11 cellular contexts compared by ENCODE assay signal in genomic region chrX:41779058-41779564, GRCh38. TPM values are rescaled to one million over a fixed set of nuclear protein-coding genes. Genes with fewer than 3 reads are reported as not detected.
A peak's percentile ranks its signal among the peaks of the same experiment; 100 is the strongest.
DNase-seq lines count a peak whose midpoint lies in the region; ATAC-seq and TF ChIP-seq lines count a peak whose summit lies in the region.
"Had no signal": no experiment of that assay in that cellular context is flagged by ENCODE, and none has a peak within 500 bp of the region (broad histone marks: within the 10 kb centered on the region; RNA-seq: fewer than 3 reads in every experiment).

No MANE protein-coding gene starts in this region.

- no peaks in the 10 kb centered on the region for H3K79me2 ChIP-seq in H9 (ENCODE audit: insufficient read depth, low read length)

- no peak overlapping the region for H3K4me2 ChIP-seq in H9 (ENCODE audit: insufficient read depth, insufficient read length, low read length)
- H3K4me2 ChIP-seq: KMS-11 had no signal

- H4K5ac ChIP-seq in H9 (ENCODE audit: insufficient read length, low read depth, low read length) = no peak overlapping the region

- H3K4me1 Mint-ChIP-seq in activated T-helper 17 cell treated with anti-CD3 and anti-CD28 coated beads, Interleukin-2, amount 50 U/mL, for 72 hours = no peaks in the 10 kb centered on the region
- no peaks in the 10 kb centered on the region for H3K4me1 Mint-ChIP-seq in H9

- H3K18ac ChIP-seq in H9 (ENCODE audit: insufficient read length, low read depth, low read length) = no peak overlapping the region

- no peak overlapping the region for H4K8ac ChIP-seq in H9 (replicated peaks; ENCODE audit: insufficient read length, low read depth, low read length)

- no peak overlapping the region for H2BK5ac ChIP-seq in H9 (ENCODE audit: insufficient read length, low read length)

- DNase-seq in DMS 273 treated with DMSO at 0.1 percent for 48 hours (lab: John Stamatoyannopoulos, UW) = peak; percentile 8
- peak; percentile 86 for DNase-seq in M059J (ENCODE audit: low read depth)
- DNase-seq in left kidney (ENCODE audit: low read depth, low spot score) = peak; percentile 6
- no peak for DNase-seq in NOMO-1 treated with dmso at 0.1 percent for 144 hours (lab: John Stamatoyannopoulos, UW; ENCODE audit: unreplicated experiment)
- DNase-seq in H9 = no peak
- DNase-seq: heart left ventricle; stimulated activated naive CD4-positive, alpha-beta T cell treated with Interleukin-2 at 50 U/mL for 16 hours had no signal

- no peak overlapping the region for H3K9ac ChIP-seq in H9 (ENCODE audit: extremely low read depth, insufficient read length, low read length)
- H3K9ac ChIP-seq: KMS-11 had no signal

- no peak overlapping the region for H3K14ac ChIP-seq in H9 (ENCODE audit: insufficient read depth, low read length)

- no peaks in the 10 kb centered on the region for H3K23me2 ChIP-seq in H9 (ENCODE audit: insufficient read length, low read depth, low read length, poor library complexity, severe bottlenecking)

- H3K27ac Mint-ChIP-seq in activated T-helper 17 cell treated with anti-CD3 and anti-CD28 coated beads, Interleukin-2, amount 50 U/mL, for 72 hours = no peak overlapping the region
- no peak overlapping the region for H3K27ac Mint-ChIP-seq in H9

- H3K4ac ChIP-seq in H9 (ENCODE audit: low read depth, low read length) = no peak overlapping the region

- no peaks in the 10 kb centered on the region for H3K9me3 ChIP-seq in H9 (ENCODE audit: control insufficient read depth, low read depth, low read length)
- H3K9me3 ChIP-seq: heart left ventricle had no signal

- no peaks in the 10 kb centered on the region for H3K4me1 ChIP-seq in H9 (ENCODE audit: insufficient read depth, low read length)

- H3K4me3 Mint-ChIP-seq in activated T-helper 17 cell treated with anti-CD3 and anti-CD28 coated beads, Interleukin-2, amount 50 U/mL, for 72 hours = no peak overlapping the region
- H3K4me3 Mint-ChIP-seq in H9 = no peak overlapping the region

- H3K56ac ChIP-seq in H9 (ENCODE audit: insufficient read length, low read depth, low read length) = no peak overlapping the region

- H3K36me3 Mint-ChIP-seq in activated T-helper 17 cell treated with anti-CD3 and anti-CD28 coated beads, Interleukin-2, amount 50 U/mL, for 72 hours (ENCODE audit: low read depth) = peaks cover 4% of the 10 kb centered on the region
- H3K36me3 Mint-ChIP-seq in H9 (ENCODE audit: insufficient read depth in 1 of 3, low read depth in 3 of 3) = peaks cover 2 to 9% (median 7%) of the 10 kb centered on the region in 3 experiments; a peak in 5 of 7 replicates

- no peak overlapping the region for H2AK5ac ChIP-seq in H9 (ENCODE audit: insufficient read length, low read length)

- H3K79me1 ChIP-seq in H9 (ENCODE audit: insufficient read depth, low read depth, low read length, poor library complexity, severe bottlenecking) = no peaks in the 10 kb centered on the region

- no peak overlapping the region for H3K23ac ChIP-seq in H9 (ENCODE audit: insufficient read length, low read depth, low read length)

- no CpG with 5 or more reads among the region's 1 CpG for WGBS in H9 (ENCODE audit: extremely low coverage, insufficient read length, low lambda C conversion rate)

- H4K91ac ChIP-seq in H9 (ENCODE audit: insufficient read length, low read depth, low read length) = no peak overlapping the region

- H2BK20ac ChIP-seq in H9 (ENCODE audit: low read depth, low read length, poor library complexity, severe bottlenecking) = no peak overlapping the region

- no peak overlapping the region for H2AFZ ChIP-seq in H9 (ENCODE audit: low read length)

- TF ChIP-seq CTCF in H9 (conservative IDR thresholded peaks at IDR 0.05) = no peak

- no peaks in the 10 kb centered on the region for H3K27me3 ChIP-seq in H9 (ENCODE audit: insufficient read depth, low read length)

- H3T11ph ChIP-seq in H9 (ENCODE audit: low read length) = no peak overlapping the region

- H2BK120ac ChIP-seq in H9 (ENCODE audit: low read depth, low read length, poor library complexity, severe bottlenecking) = no peak overlapping the region

- no peaks in the 10 kb centered on the region for H3K27me3 Mint-ChIP-seq in activated T-helper 17 cell treated with anti-CD3 and anti-CD28 coated beads, Interleukin-2, amount 50 U/mL, for 72 hours
- no peaks in the 10 kb centered on the region for H3K27me3 Mint-ChIP-seq in H9 (ENCODE audit: low read depth)

- H3K27ac ChIP-seq in H9 (ENCODE audit: insufficient read length, low read depth, low read length) = no peak overlapping the region
- H3K27ac ChIP-seq: heart left ventricle, KMS-11 had no signal

- H4K20me1 ChIP-seq in H9 (ENCODE audit: control insufficient read depth, insufficient read depth, insufficient read length) = no peaks in the 10 kb centered on the region

- no peak overlapping the region for H2BK15ac ChIP-seq in H9 (ENCODE audit: low read depth, low read length)

- peak; percentile 48 for ATAC-seq in activated T-helper 17 cell treated with anti-CD3 and anti-CD28 coated beads, Interleukin-2, amount 50 U/mL, for 72 hours (replicated peaks)
- ATAC-seq in HG03439 (IDR thresholded peaks at IDR 0.05; ENCODE audit: unreplicated experiment) = no peak
- ATAC-seq in GM19463 (IDR thresholded peaks at IDR 0.05; ENCODE audit: unreplicated experiment) = no peak

- no peaks in the 10 kb centered on the region for H3K9me3 Mint-ChIP-seq in activated T-helper 17 cell treated with anti-CD3 and anti-CD28 coated beads, Interleukin-2, amount 50 U/mL, for 72 hours
- peaks cover 19 to 21% of the 10 kb centered on the region in 2 experiments; a peak in 4 of 5 replicates for H3K9me3 Mint-ChIP-seq in H9

- no peak overlapping the region for H2BK12ac ChIP-seq in H9 (ENCODE audit: insufficient read length, low read depth, low read length)

RNA-seq across cellular contexts. Expression of gene GPR82, which starts 55.1 kb away (rescaled TPM):
- total RNA-seq in M059J (2014; rRNA removed; shearing (Covaris generic)) = not detected in 2 replicates
- not detected for total RNA-seq in activated T-helper 17 cell treated with anti-CD3 and anti-CD28 coated beads, Interleukin-2, amount 50 U/mL, for 72 hours
- not detected in 2 replicates for total RNA-seq in H9 (2021)

Comparison
In these comparisons a context has a peak if more than half of its experiments do, and no peak if none do; other contexts are left out.
1. DNase-seq: peak in DMS 273 treated with DMSO at 0.1 percent for 48 hours (single experiment), M059J (single experiment) and left kidney (single experiment); none in NOMO-1 treated with dmso at 0.1 percent for 144 hours (single experiment) and H9 (single experiment).